1 cellular context compared by ENCODE assay signal in genomic region chr16:69865701-69866100, GRCh38.
A peak's percentile ranks its signal among the peaks of the same experiment; 100 is the strongest.
TF ChIP-seq lines count a peak whose summit lies in the region.

No MANE protein-coding gene starts in this region.

TF ChIP-seq in K562, 482 proteins besides CTCF, POLR2A, EP300 and RAD21 (continued from another document and continues in another):
- TF ChIP-seq RERE (CRISPR knock-in tag; IDR thresholded peaks at IDR 0.05; ENCODE audit: borderline replicate concordance) (no peak), ZBED1 (IDR thresholded peaks at IDR 0.05) (no peak), MTA3 (IDR thresholded peaks at IDR 0.05; ENCODE audit: borderline replicate concordance) (peak; percentile 25; the same call in 1 of the 2 replicates), TSHZ1 (CRISPR knock-in tag; IDR thresholded peaks at IDR 0.05) (no peak), GABPB2 (CRISPR knock-in tag; conservative IDR thresholded peaks at IDR 0.05) (no peak), XRCC4 (IDR thresholded peaks at IDR 0.05; ENCODE audit: extremely low read depth, insufficient read depth, insufficient read length) (no peak), ZNF354B (CRISPR knock-in tag; IDR thresholded peaks at IDR 0.05) (no peak), ARHGAP35 (IDR thresholded peaks at IDR 0.05; ENCODE audit: partially characterized antibody) (no peak), SAP30 (IDR thresholded peaks at IDR 0.05; ENCODE audit: borderline replicate concordance, insufficient read depth, low read depth, low read length, poor library complexity, severe bottlenecking) (no peak), HDAC3 (IDR thresholded peaks at IDR 0.05; ENCODE audit: borderline replicate concordance, partially characterized antibody) (no peak), BMI1 (IDR thresholded peaks at IDR 0.05; ENCODE audit: low read length) (no peak), KLF13 (tag; IDR thresholded peaks at IDR 0.05; ENCODE audit: borderline replicate concordance, low read depth) (no peak), CXXC5 (CRISPR knock-in tag; IDR thresholded peaks at IDR 0.05) (peak; percentile 37), ARID3A (IDR thresholded peaks at IDR 0.05; ENCODE audit: borderline replicate concordance, low read depth, low read length) (no peak), HMG20A (CRISPR knock-in tag; conservative IDR thresholded peaks at IDR 0.05) (no peak), ILF3 (IDR thresholded peaks at IDR 0.05; ENCODE audit: borderline replicate concordance) (no peak), ZNF41 (CRISPR knock-in tag; conservative IDR thresholded peaks at IDR 0.05) (no peak), ZNF239 (CRISPR knock-in tag; IDR thresholded peaks at IDR 0.05) (no peak), TAL1 (IDR thresholded peaks at IDR 0.05) (peak; percentile 29; the same call in 1 of the 2 replicates), HNRNPL (IDR thresholded peaks at IDR 0.05; ENCODE audit: low read depth, low read length) (no peak), ADNP (tag; IDR thresholded peaks at IDR 0.05) (no peak), FOXA1 (IDR thresholded peaks at IDR 0.05; ENCODE audit: borderline replicate concordance) (no peak), FOSL1 (tag; conservative IDR thresholded peaks at IDR 0.05) (peak; percentile 48; the same call in 1 of the 2 replicates), ZNF511 (CRISPR knock-in tag; IDR thresholded peaks at IDR 0.05) (no peak), ZNF76 (CRISPR knock-in tag; IDR thresholded peaks at IDR 0.05; ENCODE audit: borderline replicate concordance) (no peak), ATF3 (IDR thresholded peaks at IDR 0.05) (peak; percentile 24; the same call in 1 of the 2 replicates), ATF3 (CRISPR knock-in tag; conservative IDR thresholded peaks at IDR 0.05) (no peak), HSF4 (CRISPR knock-in tag; IDR thresholded peaks at IDR 0.05; ENCODE audit: borderline replicate concordance) (no peak), SREBF2 (CRISPR knock-in tag; IDR thresholded peaks at IDR 0.05) (no peak), ZNF408 (CRISPR knock-in tag; IDR thresholded peaks at IDR 0.05; ENCODE audit: low read depth) (no peak), NBN (IDR thresholded peaks at IDR 0.05; ENCODE audit: low read depth) (peak; percentile 76), SPI1 (IDR thresholded peaks at IDR 0.05; ENCODE audit: borderline replicate concordance, low read depth, low read length) (peak; percentile 60; the same call in 1 of the 2 replicates), FOS (IDR thresholded peaks at IDR 0.05; ENCODE audit: extremely low read depth, insufficient read length) (no peak), ZBTB2 (IDR thresholded peaks at IDR 0.05) (no peak), ZBTB26 (CRISPR knock-in tag; IDR thresholded peaks at IDR 0.05) (no peak), ZNF224 (CRISPR knock-in tag; IDR thresholded peaks at IDR 0.05) (no peak), ELK1 (CRISPR knock-in tag; IDR thresholded peaks at IDR 0.05) (no peak), ZNF785 (CRISPR knock-in tag; IDR thresholded peaks at IDR 0.05) (no peak), RNF2 (IDR thresholded peaks at IDR 0.05) (peak; percentile 92; the same call in 1 of the 2 replicates), NCOR1 (IDR thresholded peaks at IDR 0.05) (peak; percentile 47; the same call in 1 of the 2 replicates), COPS2 (conservative IDR thresholded peaks at IDR 0.05) (no peak), RB1 (IDR thresholded peaks at IDR 0.05; ENCODE audit: low read depth) (no peak), SP2 (IDR thresholded peaks at IDR 0.05; ENCODE audit: extremely low read depth, low read depth, low read length, poor library complexity, severe bottlenecking) (no peak), RBBP5 (IDR thresholded peaks at IDR 0.05; ENCODE audit: borderline replicate concordance, insufficient read depth, low read length, poor library complexity, severe bottlenecking) (no peak), HMG20B (CRISPR knock-in tag; IDR thresholded peaks at IDR 0.05) (no peak), USF2 (CRISPR knock-in tag; IDR thresholded peaks at IDR 0.05) (no peak), SRSF3 (IDR thresholded peaks at IDR 0.05; ENCODE audit: insufficient read depth, low read length) (no peak), ATF1 (CRISPR knock-in tag; IDR thresholded peaks at IDR 0.05) (no peak), ATF1 (tag; IDR thresholded peaks at IDR 0.05) (peak; percentile 39), GABPA (tag; conservative IDR thresholded peaks at IDR 0.05; ENCODE audit: low read depth) (no peak), ARNT (IDR thresholded peaks at IDR 0.05) (no peak), NFE2 (IDR thresholded peaks at IDR 0.05; ENCODE audit: low read depth) (no peak), TAF9B (IDR thresholded peaks at IDR 0.05; ENCODE audit: partially characterized antibody) (no peak), MAFF (IDR thresholded peaks at IDR 0.05; ENCODE audit: low read length) (no peak)
